In the genomic region with DNA sequence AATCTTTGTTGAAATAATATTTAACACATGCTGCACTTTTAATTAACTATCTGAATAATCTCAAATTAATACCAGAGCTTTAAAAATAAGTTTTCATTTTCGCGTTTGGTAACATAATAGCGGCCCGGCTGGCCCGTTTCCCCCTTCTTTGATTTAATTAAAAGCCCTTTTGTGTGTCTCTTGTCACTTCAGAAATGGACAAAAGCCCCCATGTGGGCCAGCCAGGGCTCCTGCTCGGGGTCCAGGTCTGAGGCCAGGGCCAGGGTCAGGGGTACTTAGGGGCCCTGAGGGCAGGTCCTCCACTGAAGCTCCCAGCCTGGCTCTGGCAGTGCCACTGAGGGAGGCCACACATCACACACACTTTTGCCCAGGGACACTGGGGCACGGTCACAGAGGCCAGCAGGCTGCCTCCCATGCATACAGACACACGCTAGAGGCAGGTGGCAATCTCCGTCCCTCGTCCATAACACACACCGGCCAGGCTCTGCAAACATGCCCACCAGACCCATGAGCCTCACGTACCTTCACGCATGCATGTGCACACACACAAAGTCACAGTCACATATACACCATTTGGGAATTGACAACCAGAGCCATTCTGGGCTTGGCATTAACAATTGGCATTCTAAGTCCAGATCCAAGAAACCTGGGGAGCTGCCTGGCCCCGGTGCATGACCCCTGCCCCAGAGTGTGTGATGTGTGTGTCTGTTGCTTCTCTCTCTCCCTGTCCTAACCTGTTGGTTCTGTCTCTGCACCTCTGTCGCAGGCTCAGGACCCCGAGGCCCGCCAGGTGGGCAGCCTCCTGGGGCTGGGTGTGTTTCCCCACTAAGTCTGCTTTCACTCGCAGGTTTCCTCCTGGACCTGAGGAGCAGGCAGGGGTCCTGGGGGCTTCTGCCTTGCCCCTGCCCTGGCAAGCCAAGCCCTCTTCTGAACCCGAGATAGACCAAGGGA, we compare ENCODE assay signal across 26 cellular contexts. TPM values are rescaled to one million over a fixed set of nuclear protein-coding genes. Genes with fewer than 3 reads are reported as not detected.
DNase-seq lines count a peak whose midpoint lies in the region; ATAC-seq and TF ChIP-seq lines count a peak whose summit lies in the region.
"Had no signal": no experiment of that assay in that cellular context is flagged by ENCODE, and none has a peak within 500 bp of the region (broad histone marks: within the 10 kb centered on the region; RNA-seq: fewer than 3 reads in every experiment).

No MANE protein-coding gene starts in this region.

- H3K27ac ChIP-seq in VCaP = peak overlapping the region; percentile 61; the same call in 1 of the 2 replicates
- H3K27ac ChIP-seq: HL-60 had no signal

- POLR2A ChIA-PET in T-cell (lab: Charles Lee) = no interaction called here

- no peak overlapping the region for H3K4me3 Mint-ChIP-seq in activated naive CD4-positive, alpha-beta T cell treated with anti-CD3 and anti-CD28 coated beads, Interleukin-2, amount 50 U/mL, for 24 hours
- H3K4me3 Mint-ChIP-seq in nephron progenitor cell (peak overlapping the region; percentile 20), progenitor cell of endocrine pancreas (ENCODE audit: low read depth) (no peak overlapping the region), T-cell (no peak overlapping the region)
- H3K4me3 Mint-ChIP-seq: CD4-positive, CD25-positive, alpha-beta regulatory T cell had no signal

- CTCF ChIA-PET in T-cell (lab: Charles Lee) = interaction anchor here (0.8 to 1.8 kb wide), 3 partner anchors 61 to 180 kb away, joined by 4 to 7 read pairs (median 4); no protein-coding TSS in a partner anchor

- no peak for ATAC-seq in activated naive CD4-positive, alpha-beta T cell treated with anti-CD3 and anti-CD28 coated beads, Interleukin-2, amount 50 U/mL, for 72 hours
- ATAC-seq in HG03045 (IDR thresholded peaks at IDR 0.05; ENCODE audit: unreplicated experiment) = no peak
- ATAC-seq in T-cell (replicated peaks in 1 of 4) = no peak
- ATAC-seq: GM12878 had no signal

- DNase-seq in activated naive CD4-positive, alpha-beta T cell treated with anti-CD3 and anti-CD28 coated beads, Interleukin-2, amount 50 U/mL, for 72 hours (ENCODE audit: low spot score in 2 of 2) = no peak
- no peak for DNase-seq in nephron progenitor cell
- DNase-seq in progenitor cell of endocrine pancreas (ENCODE audit: low spot score, unreplicated experiment) = no peak
- DNase-seq in T-cell = no peak
- DNase-seq in DMS153 treated with DMSO at 0.1 percent for 48 hours (lab: John Stamatoyannopoulos, UW; ENCODE audit: unreplicated experiment) = no peak
- DNase-seq: BE2C; Caco-2; CD4-positive, CD25-positive, alpha-beta regulatory T cell; EL; GOT3; Kasumi-1; MG63; NCI-H1092; NCI-H1436 treated with DMSO at 0.1 percent for 48 hours; NCI-H2029 treated with DMSO at 0.1 percent for 48 hours; NCI-H446 treated with DMSO at 0.1 percent for 48 hours; NCI-H748 treated with DMSO at 0.1 percent for 48 hours; NK-92 treated with Interleukin-12 subunit alpha and Interleukin-12 subunit beta, amount 100 ng/mL, for 24 hours; Right ventricle myocardium superior had no signal

- TF ChIP-seq CTCF in VCaP (conservative IDR thresholded peaks at IDR 0.05) (no peak), nephron progenitor cell (IDR thresholded peaks at IDR 0.05) (no peak), progenitor cell of endocrine pancreas (IDR thresholded peaks at IDR 0.05; ENCODE audit: unreplicated experiment) (no peak)

- H3K36me3 Mint-ChIP-seq in activated naive CD4-positive, alpha-beta T cell treated with anti-CD3 and anti-CD28 coated beads, Interleukin-2, amount 50 U/mL, for 24 hours = peaks cover 2% of the 10 kb centered on the region
- H3K36me3 Mint-ChIP-seq in activated naive CD4-positive, alpha-beta T cell treated with anti-CD3 and anti-CD28 coated beads, Interleukin-2, amount 50 U/mL, for 72 hours = peaks cover 0 to 7% of the 10 kb centered on the region in 2 donors
- H3K36me3 Mint-ChIP-seq in nephron progenitor cell (ENCODE audit: low read depth) (no peaks in the 10 kb centered on the region), progenitor cell of endocrine pancreas (ENCODE audit: insufficient read depth) (no peaks in the 10 kb centered on the region), T-cell (no peaks in the 10 kb centered on the region)

- H3K27ac Mint-ChIP-seq in activated naive CD4-positive, alpha-beta T cell treated with anti-CD3 and anti-CD28 coated beads, Interleukin-2, amount 50 U/mL, for 24 hours = peak overlapping the region; percentile 76
- no peak overlapping the region for H3K27ac Mint-ChIP-seq in activated naive CD4-positive, alpha-beta T cell treated with anti-CD3 and anti-CD28 coated beads, Interleukin-2, amount 50 U/mL, for 72 hours
- H3K27ac Mint-ChIP-seq in nephron progenitor cell = no peak overlapping the region
- peak overlapping the region; percentile 69 for H3K27ac Mint-ChIP-seq in progenitor cell of endocrine pancreas
- H3K27ac Mint-ChIP-seq in T-cell = no peak overlapping the region
- H3K27ac Mint-ChIP-seq: CD4-positive, CD25-positive, alpha-beta regulatory T cell had no signal

- H3K9me3 Mint-ChIP-seq in activated naive CD4-positive, alpha-beta T cell treated with anti-CD3 and anti-CD28 coated beads, Interleukin-2, amount 50 U/mL, for 24 hours = no peaks in the 10 kb centered on the region
- no peaks in the 10 kb centered on the region for H3K9me3 Mint-ChIP-seq in activated naive CD4-positive, alpha-beta T cell treated with anti-CD3 and anti-CD28 coated beads, Interleukin-2, amount 50 U/mL, for 72 hours
- H3K9me3 Mint-ChIP-seq in nephron progenitor cell (no peaks in the 10 kb centered on the region), progenitor cell of endocrine pancreas (ENCODE audit: low read depth) (no peaks in the 10 kb centered on the region), T-cell (no peaks in the 10 kb centered on the region)

- peaks cover 22% of the 10 kb centered on the region for H3K27me3 Mint-ChIP-seq in activated naive CD4-positive, alpha-beta T cell treated with anti-CD3 and anti-CD28 coated beads, Interleukin-2, amount 50 U/mL, for 24 hours
- peaks cover 77% of the 10 kb centered on the region for H3K27me3 Mint-ChIP-seq in nephron progenitor cell (ENCODE audit: low read depth, poor library complexity)
- H3K27me3 Mint-ChIP-seq in progenitor cell of endocrine pancreas = peaks cover 62% of the 10 kb centered on the region
- peaks cover 36 to 44% of the 10 kb centered on the region in 2 donors for H3K27me3 Mint-ChIP-seq in T-cell

- H3K4me1 Mint-ChIP-seq in activated naive CD4-positive, alpha-beta T cell treated with anti-CD3 and anti-CD28 coated beads, Interleukin-2, amount 50 U/mL, for 24 hours = peaks cover 11% of the 10 kb centered on the region
- H3K4me1 Mint-ChIP-seq in nephron progenitor cell = peaks cover 41% of the 10 kb centered on the region
- H3K4me1 Mint-ChIP-seq in progenitor cell of endocrine pancreas (ENCODE audit: low read depth) = peaks cover 14% of the 10 kb centered on the region
- H3K4me1 Mint-ChIP-seq in T-cell = peaks cover 10 to 11% (median 10%) of the 10 kb centered on the region in 3 donors

RNA-seq across cellular contexts. Expression of a gene that starts 38.5 kb away (rescaled TPM):
- total RNA-seq in activated naive CD4-positive, alpha-beta T cell treated with anti-CD3 and anti-CD28 coated beads, Interleukin-2, amount 50 U/mL, for 72 hours = not detected
- total RNA-seq in progenitor cell of endocrine pancreas = not detected in 2 replicates
- not detected for total RNA-seq in T-cell
- total RNA-seq: A172; Caco-2; CD4-positive, CD25-positive, alpha-beta regulatory T cell; GM12878; HT1080; Right ventricle myocardium superior had no signal

Comparison
In these comparisons a context has a peak if more than half of its experiments do, and no peak if none do; other contexts are left out.
1. H3K27ac Mint-ChIP-seq: peak in activated naive CD4-positive, alpha-beta T cell treated with anti-CD3 and anti-CD28 coated beads, Interleukin-2, amount 50 U/mL, for 24 hours (single experiment) and progenitor cell of endocrine pancreas (single experiment); none in activated naive CD4-positive, alpha-beta T cell treated with anti-CD3 and anti-CD28 coated beads, Interleukin-2, amount 50 U/mL, for 72 hours (0 of 2), nephron progenitor cell (single experiment) and T-cell (0 of 2).